ENCODE assay signal across 8 cellular contexts in the genomic region with DNA sequence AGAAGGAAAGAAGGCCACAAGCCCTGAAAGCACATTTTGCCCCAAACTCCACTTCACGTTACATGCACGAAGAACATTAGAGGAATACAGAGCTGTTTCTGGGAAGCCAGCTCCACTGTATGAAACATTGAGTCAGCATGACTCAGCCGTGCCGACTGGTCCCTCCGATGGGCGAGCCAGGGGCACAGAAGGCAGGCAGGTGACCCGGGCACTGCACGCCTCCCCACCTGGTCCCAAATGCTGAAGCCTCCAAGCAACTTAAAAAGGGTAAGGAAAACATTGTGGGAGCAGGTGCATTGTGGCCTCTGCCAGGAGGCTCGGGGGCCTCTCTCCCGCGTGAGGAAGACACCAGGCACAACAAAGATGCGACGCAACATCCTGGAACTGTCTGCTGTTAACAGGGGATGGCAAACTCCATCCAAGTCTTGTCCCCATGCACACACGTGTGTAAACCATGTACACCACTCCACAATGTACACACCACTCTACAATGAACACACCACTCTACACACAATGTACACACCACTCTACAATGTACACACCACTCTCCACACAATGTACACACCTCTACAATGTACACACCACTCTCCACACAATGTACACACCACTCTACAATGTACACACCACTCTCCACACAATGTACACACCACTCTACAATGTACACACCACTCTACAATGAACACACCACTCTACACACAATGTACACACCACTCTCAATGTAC.
DNase-seq lines count a peak whose midpoint lies in the region; ATAC-seq and TF ChIP-seq lines count a peak whose summit lies in the region.
"Not testable (repeated sequence)": the region's sequence is repeated elsewhere in the genome, so short reads cannot be mapped to it uniquely, and the experiment has no call there.

No MANE protein-coding gene starts in this region.

- not testable (repeated sequence) for TF ChIP-seq CTCF in RWPE2 (IDR thresholded peaks at IDR 0.05; ENCODE audit: poor library complexity, severe bottlenecking); tibial artery (IDR thresholded peaks at IDR 0.05)

- not testable (repeated sequence) for H3K4me3 ChIP-seq in RWPE2 (ENCODE audit: severe bottlenecking); right cardiac atrium (ENCODE audit: low read length); tibial artery

- peaks cover 12% of the 10 kb centered on the region for H3K36me3 Mint-ChIP-seq in activated T-cell treated with anti-CD3 and anti-CD28 coated beads, Interleukin-2, amount 50 U/mL, for 24 hours (ENCODE audit: low read depth)

- H3K4me1 ChIP-seq in RWPE2 (ENCODE audit: insufficient read depth, poor library complexity, severe bottlenecking) (peaks cover 18% of the 10 kb centered on the region), right cardiac atrium (ENCODE audit: control insufficient read depth, insufficient read depth, low read length) (peaks cover 13% of the 10 kb centered on the region), tibial artery (peaks cover 2 to 34% (median 24%) of the 10 kb centered on the region in 4 donors)

- not testable (repeated sequence) for H3K4me3 Mint-ChIP-seq in activated T-cell treated with anti-CD3 and anti-CD28 coated beads, Interleukin-2, amount 50 U/mL, for 24 hours

- peaks cover 41% of the 10 kb centered on the region for H3K36me3 ChIP-seq in KOPT-K1 (ENCODE audit: insufficient read depth, low read length)
- not testable (repeated sequence) for H3K36me3 ChIP-seq in RWPE2 (ENCODE audit: low read depth); tibial artery

- H3K4me1 Mint-ChIP-seq in activated T-cell treated with anti-CD3 and anti-CD28 coated beads, Interleukin-2, amount 50 U/mL, for 24 hours (ENCODE audit: low read depth): peaks cover 53% of the 10 kb centered on the region

- H3K27me3 ChIP-seq in RWPE2 (ENCODE audit: insufficient read depth, poor library complexity, severe bottlenecking); right cardiac atrium (ENCODE audit: control insufficient read depth, insufficient read depth); tibial artery: not testable (repeated sequence)

- 76% methylated on average over 14 of the region's 14 CpGs for WGBS in right cardiac atrium

- not testable (repeated sequence) for H3K27ac Mint-ChIP-seq in activated T-cell treated with anti-CD3 and anti-CD28 coated beads, Interleukin-2, amount 50 U/mL, for 24 hours

- not testable (repeated sequence) for H3K9me3 Mint-ChIP-seq in activated T-cell treated with anti-CD3 and anti-CD28 coated beads, Interleukin-2, amount 50 U/mL, for 24 hours

- peak; percentile 90 for ATAC-seq in RWPE2 (ENCODE audit: low read depth)
- not testable (repeated sequence) for ATAC-seq in right cardiac atrium

- not testable (repeated sequence) for H3K9me3 ChIP-seq in KOPT-K1 (ENCODE audit: insufficient read depth, low read length, poor library complexity, severe bottlenecking); RWPE2 (ENCODE audit: severe bottlenecking); right cardiac atrium (ENCODE audit: control insufficient read depth, low read length); tibial artery

- H3K27me3 Mint-ChIP-seq in activated T-cell treated with anti-CD3 and anti-CD28 coated beads, Interleukin-2, amount 50 U/mL, for 24 hours: not testable (repeated sequence)

- peak; percentile 49 for DNase-seq in CD1c-positive myeloid dendritic cell (ENCODE audit: extremely low spot score)
- not testable (repeated sequence) for DNase-seq in RWPE2 (ENCODE audit: low spot score)
- DNase-seq in activated T-cell treated with anti-CD3 and anti-CD28 coated beads, Interleukin-2, amount 50 U/mL, for 24 hours: peak; percentile 68
- peak; percentile 50 for DNase-seq in dermis blood vessel endothelial cell
- DNase-seq in right cardiac atrium: peak in 2 of 3 donors; percentile 40 to 52
- DNase-seq in renal cortical epithelial cell (ENCODE audit: low read depth): peak; percentile 82
- peak; percentile 39 to 69 for DNase-seq in tibial artery

- intact Hi-C loops in right cardiac atrium (cut with DNase I); tibial artery (cut with DNase I; ENCODE audit: low total_unique reads): not testable (repeated sequence)

- peak overlapping the region; percentile 27 for H3K27ac ChIP-seq in KOPT-K1 (ENCODE audit: low read depth, low read length, poor library complexity, severe bottlenecking)
- H3K27ac ChIP-seq in RWPE2 (ENCODE audit: poor library complexity, severe bottlenecking): peak overlapping the region; percentile 42
- H3K27ac ChIP-seq in right cardiac atrium (ENCODE audit: low read length): not testable (repeated sequence)
- H3K27ac ChIP-seq in tibial artery: peak overlapping the region in 1 of 2 donors; percentile 37
